ENCODE assay signal across 8 cellular contexts in the genomic region with DNA sequence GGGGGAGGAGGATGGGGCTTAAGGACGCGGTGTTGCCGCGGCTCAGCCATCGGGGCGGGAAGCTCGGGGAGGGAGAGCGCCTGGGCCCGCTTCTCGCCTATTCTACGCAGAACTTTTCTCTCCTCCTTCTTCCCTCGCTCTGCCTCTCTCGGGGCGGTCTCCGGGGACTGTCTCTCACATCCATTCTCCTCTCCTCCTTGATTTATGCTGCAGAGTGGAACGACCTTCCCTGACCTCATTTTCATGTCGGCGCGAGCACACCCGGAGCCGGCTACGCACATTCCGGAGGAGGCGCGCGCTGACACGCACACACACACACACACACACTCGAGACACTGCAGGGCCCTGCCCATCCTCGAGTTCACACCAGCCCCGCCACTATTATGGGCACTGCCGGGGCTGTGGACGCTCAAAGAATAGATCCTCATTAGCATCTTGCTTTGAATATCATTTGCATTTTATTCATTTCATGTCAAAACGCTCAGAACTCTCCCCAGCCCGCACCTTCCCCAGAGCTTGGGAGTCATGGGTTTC. TPM values are rescaled to one million over a fixed set of nuclear protein-coding genes. Genes with fewer than 3 reads are reported as not detected.
DNase-seq lines count a peak whose midpoint lies in the region; ATAC-seq and TF ChIP-seq lines count a peak whose summit lies in the region.

No MANE protein-coding gene starts in this region.

- H3K27ac Mint-ChIP-seq in activated T-cell treated with anti-CD3 and anti-CD28 coated beads, Interleukin-2, amount 50 U/mL, for 24 hours, result no peak overlapping the region

- H3K36me3 Mint-ChIP-seq in activated T-cell treated with anti-CD3 and anti-CD28 coated beads, Interleukin-2, amount 50 U/mL, for 24 hours (ENCODE audit: low read depth), result no peaks in the 10 kb centered on the region

- H3K9me3 Mint-ChIP-seq in activated T-cell treated with anti-CD3 and anti-CD28 coated beads, Interleukin-2, amount 50 U/mL, for 24 hours, result no peaks in the 10 kb centered on the region

- H3K9me3 ChIP-seq in testis, result no peaks in the 10 kb centered on the region
- H3K9me3 ChIP-seq in aorta (ENCODE audit: control insufficient read depth, low read length), result no peaks in the 10 kb centered on the region

- H3K27me3 ChIP-seq in testis (no peaks in the 10 kb centered on the region), aorta (ENCODE audit: control insufficient read depth in 1 of 2, insufficient read depth in 2 of 2, low read length in 1 of 2) (peaks cover 0 to 2% of the 10 kb centered on the region in 2 donors)

- no peak for TF ChIP-seq POLR2A in testis (IDR thresholded peaks at IDR 0.05)

- peaks cover 93% of the 10 kb centered on the region for H3K27me3 Mint-ChIP-seq in activated T-cell treated with anti-CD3 and anti-CD28 coated beads, Interleukin-2, amount 50 U/mL, for 24 hours

- peaks cover 15% of the 10 kb centered on the region for H3K4me1 ChIP-seq in testis
- H3K4me1 ChIP-seq in aorta (ENCODE audit: control insufficient read depth in 1 of 2, insufficient read depth in 2 of 2, low read length in 2 of 2), result no peaks in the 10 kb centered on the region

- H3K4me1 Mint-ChIP-seq in activated T-cell treated with anti-CD3 and anti-CD28 coated beads, Interleukin-2, amount 50 U/mL, for 24 hours (ENCODE audit: low read depth), result peaks cover 33% of the 10 kb centered on the region

- intact Hi-C loops in testis (cut with DNase I; ENCODE audit: low total_unique reads), result no loop called here
- intact Hi-C loops in aorta (cut with DNase I), result loop anchor here in 1 of 2 donors (5.0 kb wide), 1 partner anchor 220 kb away; no protein-coding TSS in a partner anchor

- 1% methylated on average over 34 of the region's 34 CpGs for WGBS in testis, 2 donors
- 1 to 2% methylated on average over 29 to 34 of the region's 34 CpGs for WGBS in aorta, 2 donors

- H3K27ac ChIP-seq in testis (no peak overlapping the region), aorta (ENCODE audit: low read depth in 1 of 2, low read length in 2 of 2) (no peak overlapping the region)

- no peak for TF ChIP-seq CTCF in testis (IDR thresholded peaks at IDR 0.05)

- H3K36me3 ChIP-seq in testis (ENCODE audit: low read depth, missing control alignments) (no peaks in the 10 kb centered on the region), aorta (ENCODE audit: control insufficient read depth in 1 of 2, insufficient read depth in 2 of 2, low read length in 1 of 2) (no peaks in the 10 kb centered on the region)

- peak; percentile 47 for DNase-seq in activated T-cell treated with anti-CD3 and anti-CD28 coated beads, Interleukin-2, amount 50 U/mL, for 24 hours
- DNase-seq in activated T-cell treated with anti-CD3 and anti-CD28 coated beads for 4 hours (no peak), amniotic epithelial cell (ENCODE audit: low read depth) (peak; percentile 47), left kidney (ENCODE audit: low read depth, low spot score) (peak; percentile 85), testis (peak; percentile 50), NCI-H2171 treated with DMSO at 0.1 percent for 48 hours (lab: John Stamatoyannopoulos, UW) (no peak), aorta (no peak)

- peak overlapping the region in 1 of 2 donors; percentile 29 for H3K4me3 ChIP-seq in testis
- peak overlapping the region in 1 of 2 donors; percentile 19 for H3K4me3 ChIP-seq in aorta (ENCODE audit: low read length in 2 of 2)

- peak overlapping the region; percentile 60 for H3K4me3 Mint-ChIP-seq in activated T-cell treated with anti-CD3 and anti-CD28 coated beads, Interleukin-2, amount 50 U/mL, for 24 hours

- no peak for ATAC-seq in GM21786 (IDR thresholded peaks at IDR 0.05; ENCODE audit: unreplicated experiment)
- no peak for ATAC-seq in aorta (ENCODE audit: low FRiP score)

RNA-seq across cellular contexts. Expression of gene NCR2, which starts 36.7 kb away (rescaled TPM):
- total RNA-seq in testis, result not detected
- polyA plus RNA-seq in testis (ENCODE audit: insufficient read depth, low read depth, low replicate concordance), result not detected
- not detected for total RNA-seq in aorta
- not detected for polyA plus RNA-seq in aorta

Comparison
In these comparisons a context has a peak if more than half of its experiments do, and no peak if none do; other contexts are left out.
1. DNase-seq: peak in activated T-cell treated with anti-CD3 and anti-CD28 coated beads, Interleukin-2, amount 50 U/mL, for 24 hours (single experiment), amniotic epithelial cell (single experiment), left kidney (single experiment) and testis (single experiment); none in activated T-cell treated with anti-CD3 and anti-CD28 coated beads for 4 hours (single experiment), NCI-H2171 treated with DMSO at 0.1 percent for 48 hours (single experiment) and aorta (0 of 2).